In genomic region chr14:74238974-74239847, GRCh38 we compare ENCODE assay signal across 15 cellular contexts. TPM values are rescaled to one million over a fixed set of nuclear protein-coding genes. Genes with fewer than 3 reads are reported as not detected.
DNase-seq lines count a peak whose midpoint lies in the region; ATAC-seq, FAIRE-seq and TF ChIP-seq lines count a peak whose summit lies in the region.
"Had no signal": no experiment of that assay in that cellular context is flagged by ENCODE, and none has a peak within 500 bp of the region (broad histone marks: within the 10 kb centered on the region; RNA-seq: fewer than 3 reads in every experiment).

Gene VSX2, plus strand, starts transcription at chr14:74239449. Its CDS starts 113 bp downstream, at chr14:74239562.

- peak within 1 kb of the TSS; percentile 56 for H3K9ac ChIP-seq in NT2/D1 (ENCODE audit: insufficient read length, low read depth)

- H3K27me3 ChIP-seq in CD4-positive, alpha-beta T cell (ENCODE audit: control insufficient read depth, insufficient read depth, low read length): peaks cover 73% of the 10 kb centered on the region
- H3K27me3 ChIP-seq in NT2/D1 (ENCODE audit: insufficient read depth, insufficient read length) (peaks cover 73% of the 10 kb centered on the region), esophagus squamous epithelium (peaks cover 32 to 95% (median 52%) of the 10 kb centered on the region in 4 donors), pancreas (peaks cover 0 to 43% (median 10%) of the 10 kb centered on the region in 4 donors)

- H3K36me3 ChIP-seq in NT2/D1 (ENCODE audit: insufficient read depth, insufficient read length, low read length) (no peaks in the 10 kb centered on the region), esophagus squamous epithelium (no peaks in the 10 kb centered on the region), pancreas (no peaks in the 10 kb centered on the region)

- peaks cover 23% of the 10 kb centered on the region for H3K4me1 Mint-ChIP-seq in CD4-positive, alpha-beta T cell (ENCODE audit: low read depth)

- H3K27ac ChIP-seq in CD4-positive, alpha-beta T cell (ENCODE audit: low read depth, low read length): no peak within 1 kb of the TSS
- no peak within 1 kb of the TSS for H3K27ac ChIP-seq in esophagus squamous epithelium
- H3K27ac ChIP-seq in pancreas: no peak within 1 kb of the TSS
- H3K27ac ChIP-seq: HL-60 had no signal

- H3K36me3 Mint-ChIP-seq in CD4-positive, alpha-beta T cell (ENCODE audit: low read depth): no peaks in the 10 kb centered on the region

- peak within 1 kb of the TSS; percentile 40 for H3K4me3 ChIP-seq in NT2/D1 (ENCODE audit: insufficient read length, low read depth)
- peak within 1 kb of the TSS in 3 of 4 donors; percentile 8 to 57 (median 40) for H3K4me3 ChIP-seq in esophagus squamous epithelium
- H3K4me3 ChIP-seq in pancreas: peak within 1 kb of the TSS in 3 of 4 donors; percentile 12 to 33 (median 28)

- peaks cover under 1% of the 10 kb centered on the region for H3K4me1 ChIP-seq in NT2/D1 (ENCODE audit: insufficient read depth, insufficient read length)
- peaks cover 17 to 31% (median 23%) of the 10 kb centered on the region in 3 donors for H3K4me1 ChIP-seq in esophagus squamous epithelium
- H3K4me1 ChIP-seq in pancreas: peaks cover 10 to 16% (median 15%) of the 10 kb centered on the region in 3 donors
- H3K4me1 ChIP-seq: Caco-2 had no signal

- no peak for ATAC-seq in CD4-positive, alpha-beta T cell (ENCODE audit: poor library complexity)
- no peak for ATAC-seq in pancreas
- ATAC-seq in HG02870 (IDR thresholded peaks at IDR 0.05; ENCODE audit: unreplicated experiment): no peak
- ATAC-seq in GM19467 (IDR thresholded peaks at IDR 0.05; ENCODE audit: unreplicated experiment): no peak
- no peak for ATAC-seq in GM21360 (IDR thresholded peaks at IDR 0.05; ENCODE audit: unreplicated experiment)
- no peak for ATAC-seq in GM21526 (IDR thresholded peaks at IDR 0.05; ENCODE audit: low FRiP score, unreplicated experiment)

- POLR2A ChIA-PET in CD4-positive, alpha-beta T cell (lab: Charles Lee): no interaction called here

- H3K9me3 Mint-ChIP-seq in CD4-positive, alpha-beta T cell: no peaks in the 10 kb centered on the region

- H3K9me3 ChIP-seq in CD4-positive, alpha-beta T cell (ENCODE audit: control insufficient read depth, low read length): no peaks in the 10 kb centered on the region
- no peaks in the 10 kb centered on the region for H3K9me3 ChIP-seq in NT2/D1 (ENCODE audit: insufficient read depth, low read length)
- H3K9me3 ChIP-seq in esophagus squamous epithelium: no peaks in the 10 kb centered on the region
- H3K9me3 ChIP-seq in pancreas: no peaks in the 10 kb centered on the region
- H3K9me3 ChIP-seq: Caco-2 had no signal

- no peak for TF ChIP-seq POLR2A in esophagus squamous epithelium (IDR thresholded peaks at IDR 0.05)

- no peak within 1 kb of the TSS for H3K27ac Mint-ChIP-seq in CD4-positive, alpha-beta T cell

- H3K27me3 Mint-ChIP-seq in CD4-positive, alpha-beta T cell: peaks cover 77% of the 10 kb centered on the region

- TF ChIP-seq CTCF in CD4-positive, alpha-beta T cell (IDR thresholded peaks at IDR 0.05): no peak
- no peak for TF ChIP-seq CTCF in esophagus squamous epithelium (IDR thresholded peaks at IDR 0.05)
- no peak for TF ChIP-seq CTCF in pancreas (IDR thresholded peaks at IDR 0.05)

- no peak for FAIRE-seq in pancreas (lab: Jason Lieb, UNC)
- FAIRE-seq: GM12891 had no signal

- DNase-seq in CD4-positive, alpha-beta T cell: no peak
- DNase-seq in NT2/D1 (ENCODE audit: low read depth, low spot score) (no peak), esophagus squamous epithelium (lab: John Stamatoyannopoulos, UW) (no peak), pancreas (no peak)
- DNase-seq: activated CD8-positive, alpha-beta memory T cell treated with anti-CD3 and anti-CD28 coated beads, Interleukin-2, amount 50 U/mL, for 48 hours; Caco-2; NCI-H1105 had no signal

- 28 to 30% methylated on average over 5 of the region's 40 CpGs for WGBS in esophagus squamous epithelium, 2 donors
- WGBS in pancreas, 2 donors: 12 to 14% methylated on average over 38 to 40 of the region's 40 CpGs

- peak within 1 kb of the TSS; percentile 49 for H3K4me3 Mint-ChIP-seq in CD4-positive, alpha-beta T cell

- CTCF ChIA-PET in CD4-positive, alpha-beta T cell (lab: Charles Lee): interaction anchor here (0.6 to 1.4 kb wide), 2 partner anchors 12 to 65 kb away, joined by 3 to 4 read pairs; no protein-coding TSS in a partner anchor

- intact Hi-C loops in CD4-positive, alpha-beta T cell (cut with DNase I, micrococcal nuclease): no loop called here
- intact Hi-C loops in esophagus squamous epithelium (cut with DNase I): no loop called here
- intact Hi-C loops in pancreas (cut with DNase I): no loop called here

RNA-seq across cellular contexts. Expression of gene VSX2, which starts in this region (rescaled TPM):
- not detected for total RNA-seq in CD4-positive, alpha-beta T cell
- total RNA-seq in esophagus squamous epithelium: not detected
- total RNA-seq in pancreas: not detected
- not detected for polyA plus RNA-seq in pancreas
- total RNA-seq: Caco-2, fibroblast of villous mesenchyme, lung microvascular endothelial cell had no signal
